In the genomic region with DNA sequence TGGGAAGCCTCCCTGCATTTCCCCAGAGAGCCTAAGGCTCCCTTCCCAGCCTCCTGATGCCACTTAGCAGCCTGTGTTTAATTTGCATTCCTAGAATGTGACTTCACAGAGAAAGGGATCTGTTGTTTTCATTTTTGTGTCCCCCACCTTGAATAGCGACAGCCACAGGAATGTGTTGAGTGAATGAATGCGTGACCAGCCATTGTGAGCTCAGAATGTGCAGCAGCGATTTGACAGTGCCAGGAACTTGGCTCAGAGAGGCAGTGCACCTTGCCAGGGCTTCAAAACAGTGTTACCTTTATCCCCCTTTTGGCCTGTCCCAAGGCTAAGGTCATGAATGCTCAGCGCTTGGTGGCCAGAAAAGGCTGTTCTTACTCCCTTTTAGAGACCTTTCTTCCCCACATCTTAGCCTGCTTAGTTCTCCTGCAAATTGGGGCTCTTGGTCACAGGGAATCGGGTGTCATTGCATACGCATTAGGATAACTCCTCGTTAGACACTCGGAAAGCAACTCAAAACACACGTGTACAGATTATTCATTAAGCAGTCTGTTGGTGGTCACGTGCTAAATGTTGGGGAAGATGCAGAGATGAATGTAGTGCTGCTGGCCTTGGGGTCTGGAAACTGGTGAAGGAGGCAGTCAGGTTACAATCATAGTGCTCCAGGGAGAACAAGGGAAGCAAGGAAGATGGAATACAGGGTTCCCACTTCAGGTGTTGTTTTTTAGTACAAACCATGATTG, we compare ENCODE assay signal across 16 cellular contexts. TPM values are rescaled to one million over a fixed set of nuclear protein-coding genes. Genes with fewer than 3 reads are reported as not detected.
DNase-seq lines count a peak whose midpoint lies in the region; ATAC-seq and TF ChIP-seq lines count a peak whose summit lies in the region.
"Had no signal": no experiment of that assay in that cellular context is flagged by ENCODE, and none has a peak within 500 bp of the region (broad histone marks: within the 10 kb centered on the region; RNA-seq: fewer than 3 reads in every experiment).

No MANE protein-coding gene starts in this region.

- H3K9me3 ChIP-seq in right cardiac atrium (ENCODE audit: control insufficient read depth, low read length) = no peaks in the 10 kb centered on the region
- no peaks in the 10 kb centered on the region for H3K9me3 ChIP-seq in OCI-LY7 (ENCODE audit: low read length)
- no peaks in the 10 kb centered on the region for H3K9me3 ChIP-seq in naive thymus-derived CD4-positive, alpha-beta T cell (ENCODE audit: control insufficient read depth in 2 of 3, low read length in 3 of 3)
- H3K9me3 ChIP-seq: A549, gastrocnemius medialis had no signal

- WGBS in right cardiac atrium = 79% methylated on average over 10 of the region's 10 CpGs

- H3K79me2 ChIP-seq in OCI-LY7 (ENCODE audit: insufficient read depth, low read depth, low read length) = peaks cover 90% of the 10 kb centered on the region

- intact Hi-C loops in Right ventricle myocardium superior (cut with DNase I) (loop anchor here (2.0 to 5.0 kb wide), 3 partner anchors 241 to 344 kb away; no protein-coding TSS in a partner anchor), right cardiac atrium (cut with DNase I) (loop anchor here in 3 of 4 donors (2.0 to 5.0 kb wide), 3 partner anchors 239 to 271 kb away; no protein-coding TSS in a partner anchor), OCI-LY7 (cut with micrococcal nuclease; ENCODE audit: unreplicated experiment) (loop anchor here (10.0 kb wide), 1 partner anchor 1673 kb away; no protein-coding TSS in a partner anchor)
- intact Hi-C loops in naive thymus-derived CD4-positive, alpha-beta T cell (cut with micrococcal nuclease) = loop anchor here in 1 of 2 donors (2.0 kb wide), 1 partner anchor 419 kb away; no protein-coding TSS in a partner anchor

- H2AFZ ChIP-seq in OCI-LY7 (ENCODE audit: low read length) = no peak overlapping the region

- BruUV-seq in OCI-LY7 (replicated peaks; lab: Mats Ljungman, UMichigan) = no TSS peak

- DNase-seq in Right ventricle myocardium superior (no peak), right cardiac atrium (no peak), OCI-LY7 (ENCODE audit: low spot score) (no peak), fibroblast of the aortic adventitia (ENCODE audit: low read depth) (peak; percentile 7), NCI-H82 treated with DMSO at 0.1 percent for 48 hours (lab: John Stamatoyannopoulos, UW; ENCODE audit: unreplicated experiment) (no peak), caudate nucleus (lab: John Stamatoyannopoulos, UW) (no peak)
- no peak for DNase-seq in naive thymus-derived CD4-positive, alpha-beta T cell
- DNase-seq: activated naive CD4-positive, alpha-beta T cell treated with Interleukin-2 at 50 U/mL for 16 hours; cortex of kidney; stimulated activated naive CD8-positive, alpha-beta T cell treated with anti-CD3 and anti-CD28 coated beads, Interleukin-15, amount 100 ng/mL, for 72 hours had no signal

- peak; percentile 85 for ATAC-seq in Right ventricle myocardium superior (ENCODE audit: poor library complexity)
- ATAC-seq in right cardiac atrium = no peak
- ATAC-seq in GM18909 (IDR thresholded peaks at IDR 0.05; ENCODE audit: poor library complexity, unreplicated experiment) = no peak
- ATAC-seq in naive thymus-derived CD4-positive, alpha-beta T cell = no peak
- ATAC-seq: stimulated activated naive CD8-positive, alpha-beta T cell treated with anti-CD3 and anti-CD28 coated beads, Interleukin-15, amount 100 ng/mL, for 72 hours had no signal

- H3K36me3 Mint-ChIP-seq in naive thymus-derived CD4-positive, alpha-beta T cell = no peaks in the 10 kb centered on the region

- peaks cover 3% of the 10 kb centered on the region for H3K4me1 ChIP-seq in right cardiac atrium (ENCODE audit: control insufficient read depth, insufficient read depth, low read length)
- H3K4me1 ChIP-seq in OCI-LY7 (ENCODE audit: insufficient read depth, low read length, poor library complexity, severe bottlenecking) = peaks cover 76% of the 10 kb centered on the region
- no peaks in the 10 kb centered on the region for H3K4me1 ChIP-seq in naive thymus-derived CD4-positive, alpha-beta T cell (ENCODE audit: control insufficient read depth in 2 of 2, insufficient read depth in 2 of 2, low read length in 2 of 2)
- H3K4me1 ChIP-seq: A549 had no signal

- no peak overlapping the region for H3K27ac ChIP-seq in right cardiac atrium (ENCODE audit: low read length)
- H3K27ac ChIP-seq in OCI-LY7 (ENCODE audit: low read depth, low read length, poor library complexity, severe bottlenecking) = no peak overlapping the region
- no peak overlapping the region for H3K27ac ChIP-seq in naive thymus-derived CD4-positive, alpha-beta T cell (ENCODE audit: low read depth, low read length)
- H3K27ac ChIP-seq in caudate nucleus (ENCODE audit: low read depth, low read length) = no peak overlapping the region
- H3K27ac ChIP-seq: A549, gastrocnemius medialis, SK-N-MC had no signal

- POLR2A ChIA-PET in OCI-LY7 (lab: Charles Lee) = interaction anchor here (1.0 to 2.0 kb wide), 5 partner anchors 11 to 44 kb away, joined by 3 to 10 read pairs (median 5); no protein-coding TSS in a partner anchor
- POLR2A ChIA-PET in naive thymus-derived CD4-positive, alpha-beta T cell (lab: Charles Lee) = no interaction called here

- no peaks in the 10 kb centered on the region for H3K27me3 ChIP-seq in right cardiac atrium (ENCODE audit: control insufficient read depth, insufficient read depth)
- no peaks in the 10 kb centered on the region for H3K27me3 ChIP-seq in naive thymus-derived CD4-positive, alpha-beta T cell (ENCODE audit: control insufficient read depth in 2 of 2, insufficient read depth in 2 of 2, low read length in 2 of 2)
- H3K27me3 ChIP-seq: gastrocnemius medialis had no signal

- peak overlapping the region; percentile 50 for H3K4me2 ChIP-seq in OCI-LY7 (ENCODE audit: low read length)
- H3K4me2 ChIP-seq: A549 had no signal

- H3K4me1 Mint-ChIP-seq in naive thymus-derived CD4-positive, alpha-beta T cell = peaks cover 0 to 2% (median 0%) of the 10 kb centered on the region in 7 donors
- H3K4me1 Mint-ChIP-seq: stimulated activated naive CD8-positive, alpha-beta T cell treated with anti-CD3 and anti-CD28 coated beads, Interleukin-15, amount 100 ng/mL, for 72 hours had no signal

- peaks cover 16 to 37% (median 18%) of the 10 kb centered on the region in 5 donors for H3K27me3 Mint-ChIP-seq in naive thymus-derived CD4-positive, alpha-beta T cell

- H3K4me3 Mint-ChIP-seq in naive thymus-derived CD4-positive, alpha-beta T cell = no peak overlapping the region
- H3K4me3 Mint-ChIP-seq: stimulated activated naive CD8-positive, alpha-beta T cell treated with anti-CD3 and anti-CD28 coated beads, Interleukin-15, amount 100 ng/mL, for 72 hours had no signal

- H3K36me3 ChIP-seq in OCI-LY7 (ENCODE audit: insufficient read depth, low read length) = peaks cover 34% of the 10 kb centered on the region
- H3K36me3 ChIP-seq in naive thymus-derived CD4-positive, alpha-beta T cell (ENCODE audit: control insufficient read depth in 2 of 3, insufficient read depth in 3 of 3, low read length in 3 of 3) = no peaks in the 10 kb centered on the region
- H3K36me3 ChIP-seq: gastrocnemius medialis had no signal

- H3K4me3 ChIP-seq in right cardiac atrium (ENCODE audit: low read length) = no peak overlapping the region
- no peak overlapping the region for H3K4me3 ChIP-seq in OCI-LY7 (ENCODE audit: low read depth, low read length, poor library complexity, severe bottlenecking)
- no peak overlapping the region for H3K4me3 ChIP-seq in fibroblast of the aortic adventitia (ENCODE audit: low read depth, low read length)
- H3K4me3 ChIP-seq in naive thymus-derived CD4-positive, alpha-beta T cell (ENCODE audit: low read length) = no peak overlapping the region
- H3K4me3 ChIP-seq: A549, gastrocnemius medialis, lung, SK-N-MC had no signal

- peaks cover 0 to 13% (median 1%) of the 10 kb centered on the region in 11 donors for H3K9me3 Mint-ChIP-seq in naive thymus-derived CD4-positive, alpha-beta T cell
- H3K9me3 Mint-ChIP-seq: stimulated activated naive CD8-positive, alpha-beta T cell treated with anti-CD3 and anti-CD28 coated beads, Interleukin-15, amount 100 ng/mL, for 72 hours had no signal

- no peaks in the 10 kb centered on the region for H3K9me2 ChIP-seq in OCI-LY7 (ENCODE audit: insufficient read depth, low read length)

- H4K20me1 ChIP-seq in OCI-LY7 (ENCODE audit: insufficient read depth, low read length) = peaks cover 66% of the 10 kb centered on the region

- CTCF ChIA-PET in OCI-LY7 (lab: Charles Lee; ENCODE audit: unreplicated experiment) = interaction anchor here (1.3 kb wide), 1 partner anchor 13 kb away, joined by 5 read pairs; no protein-coding TSS in a partner anchor
- CTCF ChIA-PET in naive thymus-derived CD4-positive, alpha-beta T cell (lab: Charles Lee) = no interaction called here

- no peak overlapping the region for H3K27ac Mint-ChIP-seq in naive thymus-derived CD4-positive, alpha-beta T cell
- H3K27ac Mint-ChIP-seq: stimulated activated naive CD8-positive, alpha-beta T cell treated with anti-CD3 and anti-CD28 coated beads, Interleukin-15, amount 100 ng/mL, for 72 hours had no signal

- no peak for TF ChIP-seq CTCF in OCI-LY7 (conservative IDR thresholded peaks at IDR 0.05; ENCODE audit: low read length)
- TF ChIP-seq CTCF in fibroblast of the aortic adventitia (IDR thresholded peaks at IDR 0.05; ENCODE audit: insufficient read depth, low read length) = no peak

RNA-seq across cellular contexts. Expression of gene NTF3, which starts 9.8 kb away (rescaled TPM):
- total RNA-seq in Right ventricle myocardium superior (1.1 TPM), right cardiac atrium (1 to 10 TPM in 2 of 4 donors, under 1 TPM in 2; 0.53 to 1.9 (median 1.3) TPM), OCI-LY7 (2022) (11.5 and 14.1 TPM in 2 replicates), fibroblast of the aortic adventitia (ENCODE audit: low replicate concordance) (1.3 TPM in 1 of 2 replicates, not detected in the other)
- 1.7 TPM for polyA plus RNA-seq in right cardiac atrium
- 9.6 and 15.2 TPM in 2 replicates for total RNA-seq in OCI-LY7 (2014; rRNA removed; shearing (Covaris generic))
- not detected for total RNA-seq in naive thymus-derived CD4-positive, alpha-beta T cell
- polyA plus RNA-seq in naive thymus-derived CD4-positive, alpha-beta T cell = not detected
- total RNA-seq: NCI-H460 had no signal
- polyA plus RNA-seq: A549 had no signal
